Comparison of ENCODE assay signal across 8 cellular contexts in genomic region chr14:73760598-73761586, GRCh38. TPM values are rescaled to one million over a fixed set of nuclear protein-coding genes. Genes with fewer than 3 reads are reported as not detected.
DNase-seq lines count a peak whose midpoint lies in the region; ATAC-seq and TF ChIP-seq lines count a peak whose summit lies in the region.

No MANE protein-coding gene starts in this region.

- no peak for ATAC-seq in gastroesophageal sphincter
- peak; percentile 8 for ATAC-seq in stimulated activated naive CD8-positive, alpha-beta T cell treated with anti-CD3 and anti-CD28 coated beads, Interleukin-15, amount 100 ng/mL, for 72 hours

- no peaks in the 10 kb centered on the region for H3K27me3 Mint-ChIP-seq in T-helper 1 cell treated with Interleukin-12 subunit alpha and Interleukin-12 subunit beta and Interleukin-4 antibody, amounts not matched to agents 30 μg/mL and 1 μg/mL, for 36 hours (ENCODE audit: low read depth)
- no peaks in the 10 kb centered on the region for H3K27me3 Mint-ChIP-seq in stimulated activated naive CD8-positive, alpha-beta T cell treated with anti-CD3 and anti-CD28 coated beads, Interleukin-15, amount 100 ng/mL, for 72 hours

- H3K36me3 ChIP-seq in SK-N-MC (ENCODE audit: insufficient read depth, low read length): no peaks in the 10 kb centered on the region
- H3K36me3 ChIP-seq in gastroesophageal sphincter: no peaks in the 10 kb centered on the region

- H3K9me3 Mint-ChIP-seq in T-helper 1 cell treated with Interleukin-12 subunit alpha and Interleukin-12 subunit beta and Interleukin-4 antibody, amounts not matched to agents 30 μg/mL and 1 μg/mL, for 36 hours: no peaks in the 10 kb centered on the region
- H3K9me3 Mint-ChIP-seq in stimulated activated naive CD8-positive, alpha-beta T cell treated with anti-CD3 and anti-CD28 coated beads, Interleukin-15, amount 100 ng/mL, for 72 hours: no peaks in the 10 kb centered on the region

- peaks cover 73% of the 10 kb centered on the region for H3K4me1 Mint-ChIP-seq in T-helper 1 cell treated with Interleukin-12 subunit alpha and Interleukin-12 subunit beta and Interleukin-4 antibody, amounts not matched to agents 30 μg/mL and 1 μg/mL, for 36 hours (ENCODE audit: low read depth)
- peaks cover 88% of the 10 kb centered on the region for H3K4me1 Mint-ChIP-seq in stimulated activated naive CD8-positive, alpha-beta T cell treated with anti-CD3 and anti-CD28 coated beads, Interleukin-15, amount 100 ng/mL, for 72 hours

- H3K9me3 ChIP-seq in SK-N-MC (ENCODE audit: low read depth, low read length): no peaks in the 10 kb centered on the region
- H3K9me3 ChIP-seq in gastroesophageal sphincter: no peaks in the 10 kb centered on the region

- peak overlapping the region; percentile 86 for H3K4me3 Mint-ChIP-seq in T-helper 1 cell treated with Interleukin-12 subunit alpha and Interleukin-12 subunit beta and Interleukin-4 antibody, amounts not matched to agents 30 μg/mL and 1 μg/mL, for 36 hours
- peak overlapping the region; percentile 87 to 89 for H3K4me3 Mint-ChIP-seq in stimulated activated naive CD8-positive, alpha-beta T cell treated with anti-CD3 and anti-CD28 coated beads, Interleukin-15, amount 100 ng/mL, for 72 hours

- TF ChIP-seq CTCF in gastroesophageal sphincter (IDR thresholded peaks at IDR 0.05): no peak

- DNase-seq in T-helper 1 cell (no peak), SK-N-MC (ENCODE audit: low read depth, low spot score) (no peak), NCI-H1436 treated with DMSO at 0.1 percent for 48 hours (lab: John Stamatoyannopoulos, UW) (no peak), CD1c-positive myeloid dendritic cell (ENCODE audit: extremely low spot score) (no peak)
- DNase-seq in stimulated activated naive CD8-positive, alpha-beta T cell treated with anti-CD3 and anti-CD28 coated beads, Interleukin-15, amount 100 ng/mL, for 72 hours: no peak
- no peak for DNase-seq in central memory CD4-positive, alpha-beta T cell

- H3K9ac ChIP-seq in SK-N-MC (ENCODE audit: insufficient read length): peak overlapping the region; percentile 84

- H3K27ac ChIP-seq in SK-N-MC (peak overlapping the region; percentile 87), gastroesophageal sphincter (peak overlapping the region; percentile 97 to 100 (median 98))

- WGBS in gastroesophageal sphincter (ENCODE audit: low coverage in 1 of 2), 2 donors: 16 to 34% methylated on average over 7 to 10 of the region's 13 CpGs

- H3K4me3 ChIP-seq in SK-N-MC (peak overlapping the region; percentile 97), gastroesophageal sphincter (peak overlapping the region; percentile 23 to 96)

- H3K4me1 ChIP-seq in gastroesophageal sphincter: peaks cover 27 to 89% (median 69%) of the 10 kb centered on the region in 3 donors

- no peak for TF ChIP-seq EP300 in gastroesophageal sphincter (IDR thresholded peaks at IDR 0.05)

- peak overlapping the region; percentile 99 for H3K27ac Mint-ChIP-seq in T-helper 1 cell treated with Interleukin-12 subunit alpha and Interleukin-12 subunit beta and Interleukin-4 antibody, amounts not matched to agents 30 μg/mL and 1 μg/mL, for 36 hours
- H3K27ac Mint-ChIP-seq in stimulated activated naive CD8-positive, alpha-beta T cell treated with anti-CD3 and anti-CD28 coated beads, Interleukin-15, amount 100 ng/mL, for 72 hours: peak overlapping the region; percentile 96 to 98

- H3K36me3 Mint-ChIP-seq in T-helper 1 cell treated with Interleukin-12 subunit alpha and Interleukin-12 subunit beta and Interleukin-4 antibody, amounts not matched to agents 30 μg/mL and 1 μg/mL, for 36 hours (ENCODE audit: low read depth): peaks cover 5% of the 10 kb centered on the region

- no peak for TF ChIP-seq POLR2A in gastroesophageal sphincter (IDR thresholded peaks at IDR 0.05)

- no peaks in the 10 kb centered on the region for H3K27me3 ChIP-seq in gastroesophageal sphincter

RNA-seq across cellular contexts. Expression of gene PNMA1, which starts 46.7 kb away (rescaled TPM):
- 10 to 100 TPM; 41.7 to 95.2 (median 47.6) TPM for total RNA-seq in gastroesophageal sphincter
